In the genomic region with DNA sequence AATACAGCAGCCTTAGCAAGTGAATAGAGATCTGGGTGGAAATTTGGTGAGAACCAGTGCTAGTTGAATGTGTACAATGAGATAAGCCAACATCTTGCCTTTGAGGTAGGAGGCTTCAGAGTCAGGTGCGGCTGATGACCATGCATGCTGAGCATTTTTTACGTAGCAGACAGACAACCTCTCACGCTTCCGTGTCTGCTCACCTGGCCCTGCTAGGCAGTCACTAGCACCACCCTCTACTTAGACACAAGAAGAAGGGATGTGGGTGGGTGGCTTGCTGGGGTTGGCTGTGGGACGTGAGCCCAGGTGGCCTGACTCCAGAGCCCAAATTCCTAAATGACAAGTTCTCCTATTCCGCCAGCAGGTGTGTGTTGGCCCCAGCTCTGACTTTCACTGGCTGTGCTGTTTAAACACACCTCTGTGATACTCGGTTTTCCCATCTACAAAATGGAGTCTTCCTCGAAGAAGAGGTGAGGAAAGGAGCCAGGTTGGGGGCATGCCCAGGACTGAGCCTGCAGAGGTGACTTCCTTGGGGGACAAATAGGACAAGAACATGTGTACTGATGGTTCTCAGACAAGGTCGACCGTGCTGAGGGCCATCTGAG, we compare ENCODE assay signal across 2 cellular contexts.
TF ChIP-seq lines count a peak whose summit lies in the region.

No MANE protein-coding gene starts in this region.

TF ChIP-seq in WTC11, 78 proteins besides CTCF, POLR2A, EP300 and RAD21:
- TF ChIP-seq, protein P1, sequence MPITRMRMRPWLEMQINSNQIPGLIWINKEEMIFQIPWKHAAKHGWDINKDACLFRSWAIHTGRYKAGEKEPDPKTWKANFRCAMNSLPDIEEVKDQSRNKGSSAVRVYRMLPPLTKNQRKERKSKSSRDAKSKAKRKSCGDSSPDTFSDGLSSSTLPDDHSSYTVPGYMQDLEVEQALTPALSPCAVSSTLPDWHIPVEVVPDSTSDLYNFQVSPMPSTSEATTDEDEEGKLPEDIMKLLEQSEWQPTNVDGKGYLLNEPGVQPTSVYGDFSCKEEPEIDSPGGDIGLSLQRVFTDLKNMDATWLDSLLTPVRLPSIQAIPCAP (CRISPR knock-in tag; IDR thresholded peaks at IDR 0.05) = no peak
- TF ChIP-seq IRF2 (CRISPR knock-in tag; IDR thresholded peaks at IDR 0.05; ENCODE audit: borderline replicate concordance, low read depth) = no peak
- TF ChIP-seq ZNF317 (CRISPR knock-in tag; IDR thresholded peaks at IDR 0.05; ENCODE audit: borderline replicate concordance, low read depth) = no peak
- TF ChIP-seq NFATC4 (CRISPR knock-in tag; IDR thresholded peaks at IDR 0.05) = no peak
- TF ChIP-seq, protein P2, sequence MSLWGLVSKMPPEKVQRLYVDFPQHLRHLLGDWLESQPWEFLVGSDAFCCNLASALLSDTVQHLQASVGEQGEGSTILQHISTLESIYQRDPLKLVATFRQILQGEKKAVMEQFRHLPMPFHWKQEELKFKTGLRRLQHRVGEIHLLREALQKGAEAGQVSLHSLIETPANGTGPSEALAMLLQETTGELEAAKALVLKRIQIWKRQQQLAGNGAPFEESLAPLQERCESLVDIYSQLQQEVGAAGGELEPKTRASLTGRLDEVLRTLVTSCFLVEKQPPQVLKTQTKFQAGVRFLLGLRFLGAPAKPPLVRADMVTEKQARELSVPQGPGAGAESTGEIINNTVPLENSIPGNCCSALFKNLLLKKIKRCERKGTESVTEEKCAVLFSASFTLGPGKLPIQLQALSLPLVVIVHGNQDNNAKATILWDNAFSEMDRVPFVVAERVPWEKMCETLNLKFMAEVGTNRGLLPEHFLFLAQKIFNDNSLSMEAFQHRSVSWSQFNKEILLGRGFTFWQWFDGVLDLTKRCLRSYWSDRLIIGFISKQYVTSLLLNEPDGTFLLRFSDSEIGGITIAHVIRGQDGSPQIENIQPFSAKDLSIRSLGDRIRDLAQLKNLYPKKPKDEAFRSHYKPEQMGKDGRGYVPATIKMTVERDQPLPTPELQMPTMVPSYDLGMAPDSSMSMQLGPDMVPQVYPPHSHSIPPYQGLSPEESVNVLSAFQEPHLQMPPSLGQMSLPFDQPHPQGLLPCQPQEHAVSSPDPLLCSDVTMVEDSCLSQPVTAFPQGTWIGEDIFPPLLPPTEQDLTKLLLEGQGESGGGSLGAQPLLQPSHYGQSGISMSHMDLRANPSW (CRISPR knock-in tag; conservative IDR thresholded peaks at IDR 0.05; ENCODE audit: low read depth) = no peak
- TF ChIP-seq, protein P3, sequence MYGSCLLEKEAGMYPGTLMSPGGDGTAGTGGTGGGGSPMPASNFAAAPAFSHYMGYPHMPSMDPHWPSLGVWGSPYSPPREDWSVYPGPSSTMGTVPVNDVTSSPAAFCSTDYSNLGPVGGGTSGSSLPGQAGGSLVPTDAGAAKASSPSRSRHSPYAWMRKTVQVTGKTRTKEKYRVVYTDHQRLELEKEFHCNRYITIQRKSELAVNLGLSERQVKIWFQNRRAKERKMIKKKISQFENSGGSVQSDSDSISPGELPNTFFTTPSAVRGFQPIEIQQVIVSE (CRISPR knock-in tag; IDR thresholded peaks at IDR 0.05; ENCODE audit: borderline replicate concordance) = no peak

TF ChIP-seq in H1, 55 proteins besides CTCF, POLR2A, EP300 and RAD21:
- no peak for TF ChIP-seq SIRT6 (IDR thresholded peaks at IDR 0.05; ENCODE audit: low read length)
- TF ChIP-seq CBX8 (IDR thresholded peaks at IDR 0.05; ENCODE audit: borderline replicate concordance, low read depth, low read length) = no peak
